In genomic region chr5:135317286-135317685, GRCh38 we compare ENCODE assay signal across 23 cellular contexts.
"Had no signal": no experiment of that assay in that cellular context is flagged by ENCODE, and none has a peak within 500 bp of the region (broad histone marks: within the 10 kb centered on the region; RNA-seq: fewer than 3 reads in every experiment).

No MANE protein-coding gene starts in this region.

- DNase-seq: activated CD4-positive, alpha-beta T cell treated with anti-CD3 and anti-CD28 coated beads, Interleukin-2, amount 10 ng/mL, durations not matched to agents 24 days and 14 days; activated CD4-positive, CD25-positive, alpha-beta regulatory T cell; activated T-cell treated with anti-CD3 and anti-CD28 coated beads, Interleukin-2, amount 50 U/mL, for 24 hours; foreskin melanocyte; glutamatergic neuron; hypothalamus; kidney; left lung; naive B cell; pancreas; small intestine; stimulated activated CD4-positive, alpha-beta T cell treated with anti-CD3 and anti-CD28 coated beads, Interleukin-15, amount 100 ng/mL, for 24 hours; stimulated activated CD4-positive, alpha-beta T cell treated with anti-CD3 and anti-CD28 coated beads, Interleukin-2, amount 100 ng/mL, for 48 hours; T1000; upper lobe of right lung had no signal

- H3K36me3 Mint-ChIP-seq: memory B cell; naive B cell; stimulated activated effector memory CD8-positive, alpha-beta T cell treated with anti-CD3 and anti-CD28 coated beads, Interleukin-12 subunit alpha, Interleukin-12 subunit beta, amount 100 ng/mL, for 72 hours had no signal

- H3K27ac ChIP-seq: left lung, pancreas, right lobe of liver, SJCRH30, testis, upper lobe of right lung had no signal

- H3K27me3 Mint-ChIP-seq: activated CD4-positive, alpha-beta T cell treated with anti-CD3 and anti-CD28 coated beads, Interleukin-2, amount 10 ng/mL, durations not matched to agents 24 days and 14 days; activated naive CD4-positive, alpha-beta T cell treated with anti-CD3 and anti-CD28 coated beads, Interleukin-2, amount 50 U/mL, for 24 hours; activated T-cell treated with anti-CD3 and anti-CD28 coated beads, Interleukin-2, amount 50 U/mL, for 24 hours; memory B cell; naive B cell had no signal

- H3K4me3 ChIP-seq: left lung, mucosa of descending colon, pancreas, right lobe of liver, SJCRH30, testis, upper lobe of right lung had no signal

- H3K27me3 ChIP-seq: left lung, pancreas, right lobe of liver, SJCRH30, testis, upper lobe of right lung had no signal

- H3K4me3 Mint-ChIP-seq: activated CD4-positive, alpha-beta T cell treated with anti-CD3 and anti-CD28 coated beads, Interleukin-2, amount 10 ng/mL, durations not matched to agents 24 days and 14 days; activated naive CD4-positive, alpha-beta T cell treated with anti-CD3 and anti-CD28 coated beads, Interleukin-2, amount 50 U/mL, for 24 hours; activated T-cell treated with anti-CD3 and anti-CD28 coated beads, Interleukin-2, amount 50 U/mL, for 24 hours; memory B cell; naive B cell; stimulated activated effector memory CD8-positive, alpha-beta T cell treated with anti-CD3 and anti-CD28 coated beads, Interleukin-12 subunit alpha, Interleukin-12 subunit beta, amount 100 ng/mL, for 72 hours had no signal

- ATAC-seq: left lung; mucosa of descending colon; pancreas; right lobe of liver; stimulated activated effector memory CD8-positive, alpha-beta T cell treated with anti-CD3 and anti-CD28 coated beads, Interleukin-12 subunit alpha, Interleukin-12 subunit beta, amount 100 ng/mL, for 72 hours; upper lobe of right lung had no signal

- H3K27ac Mint-ChIP-seq: activated CD4-positive, alpha-beta T cell treated with anti-CD3 and anti-CD28 coated beads, Interleukin-2, amount 10 ng/mL, durations not matched to agents 24 days and 14 days; activated naive CD4-positive, alpha-beta T cell treated with anti-CD3 and anti-CD28 coated beads, Interleukin-2, amount 50 U/mL, for 24 hours; activated T-cell treated with anti-CD3 and anti-CD28 coated beads, Interleukin-2, amount 50 U/mL, for 24 hours; activated T-helper 2 cell treated with anti-CD3 and anti-CD28 coated beads, Interferon-gamma antibody, Interleukin-2, Interleukin-4, amounts not matched to agents 10 μg/mL and 5 μg/mL and 100 μg/mL, durations not matched to agents 14 hours and 24 hours and 36 hours; memory B cell; stimulated activated effector memory CD8-positive, alpha-beta T cell treated with anti-CD3 and anti-CD28 coated beads, Interleukin-12 subunit alpha, Interleukin-12 subunit beta, amount 100 ng/mL, for 72 hours had no signal

- H3K4me1 Mint-ChIP-seq: memory B cell, naive B cell had no signal

- H3K9me3 ChIP-seq: left lung, mucosa of descending colon, pancreas, right lobe of liver, SJCRH30, testis, upper lobe of right lung had no signal

- H3K9me3 Mint-ChIP-seq: activated CD4-positive, alpha-beta T cell treated with anti-CD3 and anti-CD28 coated beads, Interleukin-2, amount 10 ng/mL, durations not matched to agents 24 days and 14 days; activated naive CD4-positive, alpha-beta T cell treated with anti-CD3 and anti-CD28 coated beads, Interleukin-2, amount 50 U/mL, for 24 hours; activated T-cell treated with anti-CD3 and anti-CD28 coated beads, Interleukin-2, amount 50 U/mL, for 24 hours; activated T-helper 2 cell treated with anti-CD3 and anti-CD28 coated beads, Interferon-gamma antibody, Interleukin-2, Interleukin-4, amounts not matched to agents 10 μg/mL and 5 μg/mL and 100 μg/mL, durations not matched to agents 14 hours and 24 hours and 36 hours; memory B cell; naive B cell; stimulated activated effector memory CD8-positive, alpha-beta T cell treated with anti-CD3 and anti-CD28 coated beads, Interleukin-12 subunit alpha, Interleukin-12 subunit beta, amount 100 ng/mL, for 72 hours had no signal

- H3K4me1 ChIP-seq: left lung, pancreas, right lobe of liver, testis, upper lobe of right lung had no signal

- H3K36me3 ChIP-seq: left lung, pancreas, right lobe of liver, SJCRH30, upper lobe of right lung had no signal
